17 cellular contexts compared by ENCODE assay signal in genomic region chr5:52983731-52984620, GRCh38. TPM values are rescaled to one million over a fixed set of nuclear protein-coding genes. Genes with fewer than 3 reads are reported as not detected.
DNase-seq lines count a peak whose midpoint lies in the region; ATAC-seq lines count a peak whose summit lies in the region.
"Had no signal": no experiment of that assay in that cellular context is flagged by ENCODE, and none has a peak within 500 bp of the region (broad histone marks: within the 10 kb centered on the region; RNA-seq: fewer than 3 reads in every experiment).

No MANE protein-coding gene starts in this region.

- no peak overlapping the region for H2BK5ac ChIP-seq in mesendoderm (ENCODE audit: low read length)

- no peak overlapping the region for H4K8ac ChIP-seq in mesendoderm (ENCODE audit: low read depth, low read length)

- no peak overlapping the region for H3K56ac ChIP-seq in mesendoderm (ENCODE audit: low read length)

- ATAC-seq in HG02759 (IDR thresholded peaks at IDR 0.05; ENCODE audit: unreplicated experiment), result no peak
- ATAC-seq: left lung, sciatic nerve had no signal

- no peak overlapping the region for H3K4me3 ChIP-seq in GM23248
- no peak overlapping the region for H3K4me3 ChIP-seq in mesendoderm (ENCODE audit: low read length)
- H3K4me3 ChIP-seq: left lung, SJSA1 had no signal

- H3K4me2 ChIP-seq in GM23248 (ENCODE audit: unreplicated experiment) (no peak overlapping the region), mesendoderm (ENCODE audit: low read length) (no peak overlapping the region)

- H2AK5ac ChIP-seq in mesendoderm (ENCODE audit: low read length), result no peak overlapping the region

- no peak overlapping the region for H2BK15ac ChIP-seq in mesendoderm (replicated peaks; ENCODE audit: low read depth)

- no peak overlapping the region for H3K4ac ChIP-seq in mesendoderm (ENCODE audit: low read depth, low read length)

- H3K9me2 ChIP-seq in GM23248 (ENCODE audit: insufficient read depth), result no peaks in the 10 kb centered on the region

- no peaks in the 10 kb centered on the region for H3K9me3 ChIP-seq in GM23248 (ENCODE audit: low read depth)
- H3K9me3 ChIP-seq: left lung, SJSA1 had no signal

- peak; percentile 53 for DNase-seq in GM23248
- DNase-seq in M059J (ENCODE audit: low read depth), result peak; percentile 64
- DNase-seq in dermis blood vessel endothelial cell, result peak; percentile 88
- peak; percentile 72 for DNase-seq in mesendoderm
- DNase-seq in ecto neural progenitor cell (ENCODE audit: low spot score), result no peak
- no peak for DNase-seq in T-helper 1 cell
- DNase-seq: activated effector memory CD4-positive, alpha-beta T cell treated with anti-CD3 and anti-CD28 coated beads, Interleukin-2, amount 50 U/mL, for 16 hours; GOT3; left lung; NCI-H1092 treated with DMSO at 0.1 percent for 48 hours; NCI-H2081; NCI-H524; nucleus accumbens; stimulated activated CD4-positive, alpha-beta T cell treated with anti-CD3 and anti-CD28 coated beads, Interleukin-1b, Interleukin-23, amount 100 ng/mL, for 48 hours had no signal

- H3K27ac ChIP-seq in GM23248 (peak overlapping the region; percentile 16), mesendoderm (ENCODE audit: low read depth, low read length) (no peak overlapping the region)
- H3K27ac ChIP-seq: SJSA1 had no signal

- H2AFZ ChIP-seq in GM23248, result no peak overlapping the region

- peaks cover 47% of the 10 kb centered on the region for H3K4me1 ChIP-seq in GM23248 (ENCODE audit: insufficient read depth)
- no peaks in the 10 kb centered on the region for H3K4me1 ChIP-seq in mesendoderm (ENCODE audit: control insufficient read depth, low read depth, low read length)

- H3K27me3 ChIP-seq in GM23248 (replicated peaks; ENCODE audit: insufficient read depth) (no peaks in the 10 kb centered on the region), mesendoderm (ENCODE audit: insufficient read depth, low read length, poor library complexity) (no peaks in the 10 kb centered on the region)
- H3K27me3 ChIP-seq: SJSA1 had no signal

- no peaks in the 10 kb centered on the region for H3K36me3 ChIP-seq in GM23248 (ENCODE audit: low read depth)
- H3K36me3 ChIP-seq in mesendoderm (ENCODE audit: control insufficient read depth, insufficient read depth, low read length), result no peaks in the 10 kb centered on the region
- H3K36me3 ChIP-seq: left lung, SJSA1 had no signal

- H3K9ac ChIP-seq in GM23248, result no peak overlapping the region
- H3K9ac ChIP-seq in mesendoderm (ENCODE audit: low read length), result no peak overlapping the region

- H3K23ac ChIP-seq in mesendoderm (ENCODE audit: low read length), result no peak overlapping the region

- H4K20me1 ChIP-seq in GM23248 (ENCODE audit: insufficient read depth), result no peaks in the 10 kb centered on the region

- no peaks in the 10 kb centered on the region for H3K79me1 ChIP-seq in mesendoderm (ENCODE audit: low read length)

- H2BK120ac ChIP-seq in mesendoderm (ENCODE audit: low read depth, low read length), result no peak overlapping the region

- H3K79me2 ChIP-seq in GM23248 (ENCODE audit: insufficient read depth), result no peaks in the 10 kb centered on the region
- H3K79me2 ChIP-seq in mesendoderm (ENCODE audit: control insufficient read depth, insufficient read depth, low read length), result no peaks in the 10 kb centered on the region

- no peak overlapping the region for H3K18ac ChIP-seq in mesendoderm (ENCODE audit: low read length)

- H4K5ac ChIP-seq in mesendoderm (ENCODE audit: low read length), result no peak overlapping the region

- in situ Hi-C loops in GM23248 (cut with MboI), result no loop called here

- WGBS in GM23248 (ENCODE audit: low coverage in 1 of 2, low lambda C conversion rate in 2 of 2, missing lambda C conversion rate in 2 of 2), 2 experiments, result 4 to 10% methylated on average over 3 of the region's 3 CpGs
- no CpG with 5 or more reads among the region's 3 CpGs for WGBS in mesendoderm (ENCODE audit: extremely low coverage, insufficient coverage, low lambda C conversion rate)

- peaks cover 59% of the 10 kb centered on the region for H3F3A ChIP-seq in GM23248 (ENCODE audit: insufficient read depth)

RNA-seq across cellular contexts. Expression of gene ITGA2, which starts 5.2 kb away (rescaled TPM):
- total RNA-seq in GM23248 (2014; rRNA removed; shearing (Covaris generic)), result 21.5 and 24.3 TPM in 2 replicates
- polyA plus RNA-seq in GM23248 (2016; fragmentation: Nextera tagmentation; extraction: Ambion mirVana), result 10.3 and 10.4 TPM in 2 replicates
- 24.6 and 30.1 TPM in 2 replicates for total RNA-seq in M059J (2014; rRNA removed; shearing (Covaris generic))
- total RNA-seq in dermis blood vessel endothelial cell, result 44.9 and 90.6 TPM in 2 replicates
- polyA plus RNA-seq in mesendoderm (2013, experiment 1 of 2), result 1.5 TPM
- 1.6 TPM for polyA plus RNA-seq in mesendoderm (2013, experiment 2 of 2)

Comparison
In these comparisons a context has a peak if more than half of its experiments do, and no peak if none do; other contexts are left out.
1. DNase-seq: peak in GM23248 (single experiment), M059J (single experiment), dermis blood vessel endothelial cell (single experiment) and mesendoderm (single experiment); none in ecto neural progenitor cell (single experiment) and T-helper 1 cell (0 of 5).